Comparison of ENCODE assay signal across 27 cellular contexts in the genomic region with DNA sequence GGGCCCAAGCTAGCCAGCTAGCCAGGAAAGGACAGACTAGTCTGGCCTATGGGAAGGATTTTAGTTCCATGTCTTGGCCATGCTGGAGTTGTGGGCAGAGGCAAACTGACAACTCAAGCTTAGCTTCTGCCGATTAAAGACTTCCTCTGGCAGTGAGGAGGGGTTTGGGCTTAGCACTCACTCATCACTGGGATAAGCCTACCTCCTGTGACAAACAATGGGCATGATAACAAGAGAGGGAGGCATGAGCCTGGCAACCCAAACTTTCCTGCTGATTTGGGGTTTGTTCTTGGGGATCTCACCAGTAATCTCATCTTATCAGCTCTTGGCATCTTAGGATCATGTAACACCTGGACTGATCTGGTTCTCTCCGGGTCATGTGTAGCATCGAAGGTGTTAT.
"Had no signal": no experiment of that assay in that cellular context is flagged by ENCODE, and none has a peak within 500 bp of the region (broad histone marks: within the 10 kb centered on the region; RNA-seq: fewer than 3 reads in every experiment).

No MANE protein-coding gene starts in this region.

- H3K9me3 ChIP-seq: sigmoid colon, testis had no signal

- H2AFZ ChIP-seq: hepatocyte had no signal

- H3K4me1 ChIP-seq: foreskin keratinocyte, gastroesophageal sphincter, heart left ventricle, psoas muscle, stomach, testis, tibial artery, upper lobe of left lung had no signal

- H3K27ac ChIP-seq: dorsolateral prefrontal cortex, epithelial cell of prostate, foreskin keratinocyte, gastroesophageal sphincter, heart left ventricle, hepatocyte, psoas muscle, sigmoid colon, stomach, testis, tibial artery, upper lobe of left lung had no signal

- H3K27me3 ChIP-seq: dorsolateral prefrontal cortex, foreskin keratinocyte, gastroesophageal sphincter, heart left ventricle, hepatocyte, sigmoid colon, stomach, testis, tibial artery, upper lobe of left lung had no signal

- DNase-seq: dorsolateral prefrontal cortex; effector CD4-positive, alpha-beta T cell; foreskin keratinocyte; heart left ventricle; mucosa of descending colon; naive B cell; nucleus accumbens; psoas muscle; right cardiac atrium; sigmoid colon; stimulated activated CD4-positive, alpha-beta T cell treated with anti-CD3 and anti-CD28 coated beads, Interleukin-2, amount 100 ng/mL, for 24 hours; stimulated activated CD4-positive, alpha-beta T cell treated with anti-CD3 and anti-CD28 coated beads, Interleukin-4, amount 100 ng/mL, for 24 hours; stimulated activated naive CD4-positive, alpha-beta T cell treated with Interleukin-2 at 50 U/mL for 16 hours; stomach; testis; tibial artery; upper lobe of left lung had no signal

- FAIRE-seq: colon, islet of Langerhans, urothelium cell line had no signal

- H3K4me3 ChIP-seq: dorsolateral prefrontal cortex, gastroesophageal sphincter, heart left ventricle, hepatocyte, lung, mucosa of descending colon, psoas muscle, sigmoid colon, stomach, testis, tibial artery, upper lobe of left lung had no signal

- ATAC-seq: esophagus mucosa; foreskin keratinocyte; gastroesophageal sphincter; mucosa of descending colon; natural killer cell treated with Interleukin-12 subunit alpha and Interleukin-12 subunit beta and Interleukin-15 and Interleukin-18, amount 100 ng/mL, for 72 hours; psoas muscle; right cardiac atrium; stimulated activated effector memory CD8-positive, alpha-beta T cell treated with anti-CD3 and anti-CD28 coated beads, Interleukin-12 subunit alpha, Interleukin-12 subunit beta, amount 100 ng/mL, for 72 hours had no signal

- H3K4me2 ChIP-seq: hepatocyte had no signal
